In the genomic region with DNA sequence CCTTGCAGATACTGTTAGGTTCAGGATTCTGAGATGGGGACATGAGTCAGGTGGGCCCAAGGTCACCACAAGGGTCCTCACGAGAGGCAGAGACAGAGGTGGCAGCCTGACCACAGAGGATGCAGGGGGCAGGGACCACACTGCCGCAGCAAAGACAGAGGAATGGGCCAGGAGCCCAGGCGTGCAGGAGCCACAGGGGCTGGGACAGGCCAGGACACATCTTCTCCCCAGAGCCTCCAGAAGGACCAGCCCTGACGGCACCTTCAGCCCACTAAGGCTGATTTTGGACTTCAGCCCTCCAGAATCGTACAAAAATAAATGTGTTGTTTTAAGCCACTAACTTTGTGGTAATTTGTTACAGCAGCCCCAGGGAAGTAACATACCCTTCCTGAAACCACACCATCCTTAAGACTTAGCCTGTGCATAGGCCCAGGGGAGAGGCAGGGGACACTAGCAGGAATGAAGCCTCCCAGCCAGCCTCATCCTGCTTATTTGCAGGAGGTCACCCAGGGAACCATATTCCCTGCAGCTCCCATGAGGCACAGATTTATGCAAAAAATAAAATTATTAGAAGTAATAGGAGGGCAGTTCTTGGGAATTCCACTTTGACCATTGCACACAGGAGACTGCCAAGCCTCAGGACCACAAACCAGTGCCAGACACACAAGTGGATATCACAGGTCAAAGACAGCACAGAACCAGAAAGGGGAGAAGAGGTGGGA, we compare ENCODE assay signal across 1 cellular context.
TF ChIP-seq lines count a peak whose summit lies in the region.

No MANE protein-coding gene starts in this region.

TF ChIP-seq in HepG2, 621 proteins besides CTCF, POLR2A, EP300 and RAD21 (continued from another document):
- TF ChIP-seq ZNF577 (CRISPR knock-in tag; IDR thresholded peaks at IDR 0.05; ENCODE audit: borderline replicate concordance, low read depth) (no peak), ZBTB14 (CRISPR knock-in tag; IDR thresholded peaks at IDR 0.05) (no peak), TOE1 (CRISPR knock-in tag; IDR thresholded peaks at IDR 0.05) (no peak), FOXP1 (IDR thresholded peaks at IDR 0.05) (no peak), FOXP1 (CRISPR knock-in tag; IDR thresholded peaks at IDR 0.05) (no peak), BCL6 (CRISPR knock-in tag; IDR thresholded peaks at IDR 0.05) (no peak), FOSL2 (CRISPR knock-in tag; IDR thresholded peaks at IDR 0.05) (no peak)
- TF ChIP-seq, protein P1, sequence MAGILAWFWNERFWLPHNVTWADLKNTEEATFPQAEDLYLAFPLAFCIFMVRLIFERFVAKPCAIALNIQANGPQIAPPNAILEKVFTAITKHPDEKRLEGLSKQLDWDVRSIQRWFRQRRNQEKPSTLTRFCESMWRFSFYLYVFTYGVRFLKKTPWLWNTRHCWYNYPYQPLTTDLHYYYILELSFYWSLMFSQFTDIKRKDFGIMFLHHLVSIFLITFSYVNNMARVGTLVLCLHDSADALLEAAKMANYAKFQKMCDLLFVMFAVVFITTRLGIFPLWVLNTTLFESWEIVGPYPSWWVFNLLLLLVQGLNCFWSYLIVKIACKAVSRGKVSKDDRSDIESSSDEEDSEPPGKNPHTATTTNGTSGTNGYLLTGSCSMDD (CRISPR knock-in tag; IDR thresholded peaks at IDR 0.05), result no peak
